ENCODE assay signal across 12 cellular contexts in the genomic region with DNA sequence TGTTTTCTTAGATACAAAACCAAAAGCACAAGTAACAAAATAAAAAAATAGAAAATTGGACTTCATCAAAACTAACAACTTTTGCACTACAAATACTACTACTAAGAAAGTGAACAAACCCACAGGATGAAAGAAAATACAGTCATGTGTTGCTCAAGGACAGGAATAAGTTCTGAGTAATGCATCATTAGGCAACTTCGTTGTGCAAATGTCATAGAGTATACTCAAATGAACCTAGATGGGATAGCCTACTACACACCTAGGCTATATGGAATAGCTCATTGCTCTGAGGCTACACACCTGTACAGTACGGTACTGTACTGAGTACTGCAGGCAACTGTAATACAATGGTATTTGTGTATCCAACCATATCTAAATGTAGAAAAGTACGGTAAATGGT.
DNase-seq lines count a peak whose midpoint lies in the region; ATAC-seq and TF ChIP-seq lines count a peak whose summit lies in the region.
"Had no signal": no experiment of that assay in that cellular context is flagged by ENCODE, and none has a peak within 500 bp of the region (broad histone marks: within the 10 kb centered on the region; RNA-seq: fewer than 3 reads in every experiment).

No MANE protein-coding gene starts in this region.

- peaks cover 67% of the 10 kb centered on the region for H3K4me1 Mint-ChIP-seq in activated T-cell treated with anti-CD3 and anti-CD28 coated beads, Interleukin-2, amount 50 U/mL, for 24 hours (ENCODE audit: low read depth)
- peaks cover 60% of the 10 kb centered on the region for H3K4me1 Mint-ChIP-seq in stimulated activated naive CD8-positive, alpha-beta T cell treated with anti-CD3 and anti-CD28 coated beads, Interleukin-15, amount 100 ng/mL, for 72 hours

- H3K4me3 Mint-ChIP-seq in activated T-cell treated with anti-CD3 and anti-CD28 coated beads, Interleukin-2, amount 50 U/mL, for 24 hours = peak overlapping the region; percentile 25
- peak overlapping the region; percentile 4 to 35 for H3K4me3 Mint-ChIP-seq in stimulated activated naive CD8-positive, alpha-beta T cell treated with anti-CD3 and anti-CD28 coated beads, Interleukin-15, amount 100 ng/mL, for 72 hours

- ATAC-seq in stimulated activated naive CD8-positive, alpha-beta T cell treated with anti-CD3 and anti-CD28 coated beads, Interleukin-15, amount 100 ng/mL, for 72 hours = peak; percentile 86
- ATAC-seq in GM21619 (IDR thresholded peaks at IDR 0.05; ENCODE audit: unreplicated experiment) (no peak), GM19455 (IDR thresholded peaks at IDR 0.05; ENCODE audit: unreplicated experiment) (no peak)

- H3K27me3 ChIP-seq in SU-DHL-6 (ENCODE audit: low read length) = no peaks in the 10 kb centered on the region

- H3K9me3 Mint-ChIP-seq in activated T-cell treated with anti-CD3 and anti-CD28 coated beads, Interleukin-2, amount 50 U/mL, for 24 hours = no peaks in the 10 kb centered on the region
- H3K9me3 Mint-ChIP-seq in stimulated activated naive CD8-positive, alpha-beta T cell treated with anti-CD3 and anti-CD28 coated beads, Interleukin-15, amount 100 ng/mL, for 72 hours = no peaks in the 10 kb centered on the region

- H3F3A ChIP-seq in SU-DHL-6 (ENCODE audit: insufficient read depth) = peaks cover 18% of the 10 kb centered on the region

- H3K9me2 ChIP-seq in SU-DHL-6 (replicated peaks; ENCODE audit: insufficient read depth, low read length) = no peaks in the 10 kb centered on the region

- no peaks in the 10 kb centered on the region for H3K9me3 ChIP-seq in SU-DHL-6 (ENCODE audit: insufficient read depth, low read length)

- peaks cover 3% of the 10 kb centered on the region; the same call in 1 of the 2 replicates for H4K20me1 ChIP-seq in SU-DHL-6 (ENCODE audit: low read depth, low read length)

- H2AFZ ChIP-seq in SU-DHL-6 (ENCODE audit: low read depth, low read length, severe bottlenecking) = no peak overlapping the region

- peaks cover 49% of the 10 kb centered on the region for H3K79me2 ChIP-seq in SU-DHL-6 (ENCODE audit: insufficient read depth, low read length)

- H3K27ac ChIP-seq in SU-DHL-6 (ENCODE audit: low read depth, low read length) = peak overlapping the region; percentile 15; the same call in 1 of the 2 replicates
- H3K27ac ChIP-seq: coronary artery had no signal

- H3K27ac Mint-ChIP-seq in activated T-cell treated with anti-CD3 and anti-CD28 coated beads, Interleukin-2, amount 50 U/mL, for 24 hours = peak overlapping the region; percentile 89
- peak overlapping the region; percentile 88 to 94 for H3K27ac Mint-ChIP-seq in stimulated activated naive CD8-positive, alpha-beta T cell treated with anti-CD3 and anti-CD28 coated beads, Interleukin-15, amount 100 ng/mL, for 72 hours

- TF ChIP-seq CTCF in SU-DHL-6 (IDR thresholded peaks at IDR 0.05; ENCODE audit: insufficient read depth, low read length, poor library complexity, severe bottlenecking) (no peak), fibroblast of pulmonary artery (IDR thresholded peaks at IDR 0.05; ENCODE audit: low read length, missing control alignments) (no peak)

- H3K4me3 ChIP-seq in SU-DHL-6 (ENCODE audit: insufficient read depth, low read length, poor library complexity, severe bottlenecking) = no peak overlapping the region
- no peak overlapping the region for H3K4me3 ChIP-seq in fibroblast of pulmonary artery (replicated peaks; ENCODE audit: low read depth, low read length)
- H3K4me3 ChIP-seq: coronary artery had no signal

- no peak for DNase-seq in activated T-cell treated with anti-CD3 and anti-CD28 coated beads, Interleukin-2, amount 50 U/mL, for 24 hours
- no peak for DNase-seq in activated T-cell treated with anti-CD3 and anti-CD28 coated beads for 4 hours
- peak; percentile 72 for DNase-seq in fibroblast of pulmonary artery (ENCODE audit: low read depth)
- DNase-seq in stimulated activated naive CD8-positive, alpha-beta T cell treated with anti-CD3 and anti-CD28 coated beads, Interleukin-15, amount 100 ng/mL, for 72 hours = no peak
- no peak for DNase-seq in stimulated activated CD4-positive, alpha-beta T cell treated with anti-CD3 and anti-CD28 coated beads, Interleukin-4, amount 100 ng/mL, for 24 hours
- DNase-seq: activated CD8-positive, alpha-beta memory T cell treated with anti-CD3 and anti-CD28 coated beads, Interleukin-2, amount 50 U/mL, for 48 hours; NCI-H1417 treated with DMSO at 0.1 percent for 48 hours; retina had no signal

- H3K27me3 Mint-ChIP-seq in activated T-cell treated with anti-CD3 and anti-CD28 coated beads, Interleukin-2, amount 50 U/mL, for 24 hours = no peaks in the 10 kb centered on the region
- H3K27me3 Mint-ChIP-seq in stimulated activated naive CD8-positive, alpha-beta T cell treated with anti-CD3 and anti-CD28 coated beads, Interleukin-15, amount 100 ng/mL, for 72 hours = no peaks in the 10 kb centered on the region

- H3K4me2 ChIP-seq in SU-DHL-6 (ENCODE audit: low read depth, low read length, poor library complexity, severe bottlenecking) = no peak overlapping the region

- H3K36me3 Mint-ChIP-seq in activated T-cell treated with anti-CD3 and anti-CD28 coated beads, Interleukin-2, amount 50 U/mL, for 24 hours (ENCODE audit: low read depth) = peaks cover 47% of the 10 kb centered on the region

- no peaks in the 10 kb centered on the region; the same call in 1 of the 2 replicates for H3K36me3 ChIP-seq in SU-DHL-6 (ENCODE audit: low read length)

- no peak overlapping the region for H3K9ac ChIP-seq in SU-DHL-6 (ENCODE audit: low read length)
